1 cellular context compared by ENCODE assay signal in genomic region chr4:82811392-82811791, GRCh38.
TF ChIP-seq lines count a peak whose summit lies in the region.

No MANE protein-coding gene starts in this region.

TF ChIP-seq in HepG2, 621 proteins besides CTCF, POLR2A, EP300 and RAD21 (continued from another document):
- no peak for TF ChIP-seq LBX2 (CRISPR knock-in tag; IDR thresholded peaks at IDR 0.05; ENCODE audit: borderline replicate concordance)
